Comparison of ENCODE assay signal across 29 cellular contexts in the genomic region with DNA sequence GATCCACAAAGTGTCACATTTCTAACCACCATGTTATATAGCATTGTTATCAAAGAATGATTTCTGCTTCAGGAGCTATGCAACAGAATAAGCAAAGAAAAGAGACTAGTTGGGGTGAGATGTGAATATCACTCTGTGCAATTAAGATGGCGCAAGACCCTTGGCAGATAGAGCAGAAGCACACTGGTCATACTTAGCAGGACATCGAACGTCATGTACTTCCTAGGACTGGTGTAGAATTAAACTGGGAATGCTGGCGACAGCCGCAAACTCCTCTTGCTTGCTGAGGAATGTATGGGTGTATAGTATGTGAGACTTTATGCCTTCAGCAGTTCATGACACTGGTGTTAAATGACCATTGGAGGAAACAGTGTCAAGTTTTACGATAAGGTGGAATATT.
"Had no signal": no experiment of that assay in that cellular context is flagged by ENCODE, and none has a peak within 500 bp of the region (broad histone marks: within the 10 kb centered on the region; RNA-seq: fewer than 3 reads in every experiment).

No MANE protein-coding gene starts in this region.

- ATAC-seq: naive thymus-derived CD4-positive, alpha-beta T cell; natural killer cell; psoas muscle; right lobe of liver; stimulated activated memory B cell treated with anti-CD40 and anti-IgM and Interleukin-4, amounts not matched to agents 10 μg/mL and 1 μg/mL and 100 μg/mL, for 72 hours had no signal

- H3K4me3 ChIP-seq: neural progenitor cell, ovary, psoas muscle, right lobe of liver, sigmoid colon, skin epidermis, smooth muscle cell, spleen, stomach, thoracic aorta, thyroid gland, tibial nerve, upper lobe of left lung, vagina had no signal

- H3K9ac ChIP-seq: neural progenitor cell, parathyroid adenoma had no signal

- H3K79me2 ChIP-seq: parathyroid adenoma had no signal

- FAIRE-seq: urothelium cell line had no signal

- H2AFZ ChIP-seq: neural progenitor cell, parathyroid adenoma had no signal

- H3K27me3 ChIP-seq: neural progenitor cell, ovary, right lobe of liver, sigmoid colon, stomach, thyroid gland, tibial nerve, upper lobe of left lung, vagina had no signal

- H3K4me2 ChIP-seq: neural progenitor cell, smooth muscle cell had no signal

- H3K9me3 ChIP-seq: ovary, psoas muscle, right lobe of liver, sigmoid colon, spleen, stomach, thoracic aorta, thyroid gland, tibial nerve, upper lobe of left lung, vagina had no signal

- DNase-seq: naive thymus-derived CD4-positive, alpha-beta T cell; natural killer cell; occipital lobe; ovary; posterior cingulate gyrus; psoas muscle; right cardiac atrium; right lobe of liver; sigmoid colon; spleen; stimulated activated CD4-positive, alpha-beta T cell treated with anti-CD3 and anti-CD28 coated beads, Interleukin-12 subunit alpha, Interleukin-12 subunit beta, amount 100 ng/mL, for 4 hours; stimulated activated CD4-positive, alpha-beta T cell treated with anti-CD3 and anti-CD28 coated beads, Interleukin-1b, Interleukin-23, amount 100 ng/mL, for 48 hours; stimulated activated CD4-positive, alpha-beta T cell treated with anti-CD3 and anti-CD28 coated beads, Interleukin-4, amount 100 ng/mL, for 1 hour; stimulated activated CD4-positive, alpha-beta T cell treated with anti-CD3 and anti-CD28 coated beads, Interleukin-4, amount 100 ng/mL, for 4 hours; stimulated activated CD8-positive, alpha-beta memory T cell treated with anti-CD3 and anti-CD28 coated beads, Interleukin-4, amount 100 ng/mL, for 48 hours; stimulated activated naive CD4-positive, alpha-beta T cell; stomach; thyroid gland; trophoblast cell had no signal

- H3K4me1 ChIP-seq: neural progenitor cell, parathyroid adenoma, psoas muscle, right lobe of liver, sigmoid colon, spleen, stomach, thyroid gland, tibial nerve, vagina had no signal

- H3K27ac ChIP-seq: neural progenitor cell, ovary, parathyroid adenoma, psoas muscle, right lobe of liver, sigmoid colon, skin epidermis, spleen, stomach, thoracic aorta, thyroid gland, tibial nerve, upper lobe of left lung, vagina had no signal

- H3K36me3 ChIP-seq: neural progenitor cell, ovary, right lobe of liver, sigmoid colon, spleen, stomach, thoracic aorta, thyroid gland, tibial nerve, upper lobe of left lung, vagina had no signal
